Comparison of ENCODE assay signal across 14 cellular contexts in the genomic region with DNA sequence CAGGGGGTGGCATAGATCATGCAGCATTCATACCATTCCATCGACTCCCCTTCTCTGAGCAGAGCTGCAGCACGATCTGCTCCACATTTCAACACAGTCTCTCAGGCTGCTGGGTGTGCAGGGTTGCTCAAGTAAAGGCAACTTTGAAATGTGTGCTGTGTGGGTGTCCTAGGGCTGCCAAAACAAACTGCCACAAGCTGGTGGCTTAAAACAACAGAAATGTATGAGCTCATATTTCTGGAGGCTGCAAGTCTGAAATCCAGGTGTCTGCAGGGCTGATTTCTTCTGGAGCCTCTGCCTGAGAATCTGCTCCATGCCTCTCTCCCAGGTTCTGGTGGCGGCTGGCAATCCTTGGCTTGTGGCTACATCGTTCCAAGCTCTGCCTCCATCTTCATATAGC.
A peak's percentile ranks its signal among the peaks of the same experiment; 100 is the strongest.
DNase-seq lines count a peak whose midpoint lies in the region; ATAC-seq and TF ChIP-seq lines count a peak whose summit lies in the region.
"Had no signal": no experiment of that assay in that cellular context is flagged by ENCODE, and none has a peak within 500 bp of the region (broad histone marks: within the 10 kb centered on the region; RNA-seq: fewer than 3 reads in every experiment).

No MANE protein-coding gene starts in this region.

- no peak for TF ChIP-seq CTCF in 22Rv1 (IDR thresholded peaks at IDR 0.05)
- no peak for TF ChIP-seq CTCF in hepatocyte (IDR thresholded peaks at IDR 0.05; ENCODE audit: poor library complexity)
- no peak for TF ChIP-seq CTCF in CD4-positive, alpha-beta T cell (IDR thresholded peaks at IDR 0.05)

- no peak for ATAC-seq in CD4-positive, alpha-beta T cell (ENCODE audit: poor library complexity)
- ATAC-seq: HCT116 had no signal

- no peaks in the 10 kb centered on the region for H4K20me1 ChIP-seq in hepatocyte (ENCODE audit: insufficient read depth, poor library complexity, severe bottlenecking)

- peaks cover 22% of the 10 kb centered on the region for H3K4me1 Mint-ChIP-seq in CD4-positive, alpha-beta T cell (ENCODE audit: low read depth)

- H3K36me3 Mint-ChIP-seq in CD4-positive, alpha-beta T cell (ENCODE audit: low read depth): no peaks in the 10 kb centered on the region

- H3K27ac Mint-ChIP-seq in CD4-positive, alpha-beta T cell: no peak overlapping the region

- H3K4me3 ChIP-seq in hepatocyte: no peak overlapping the region

- no peak overlapping the region for H3K4me3 Mint-ChIP-seq in CD4-positive, alpha-beta T cell

- H3K27me3 ChIP-seq in hepatocyte: no peaks in the 10 kb centered on the region
- H3K27me3 ChIP-seq in CD4-positive, alpha-beta T cell (ENCODE audit: control insufficient read depth, insufficient read depth, low read length): no peaks in the 10 kb centered on the region

- no peaks in the 10 kb centered on the region for H3K9me2 ChIP-seq in hepatocyte (replicated peaks; ENCODE audit: insufficient read depth)

- WGBS in hepatocyte (ENCODE audit: low lambda C conversion rate, missing lambda C conversion rate): 89% methylated on average over 4 of the region's 4 CpGs

- DNase-seq in HT1080 (ENCODE audit: low read depth): peak; percentile 44
- peak; percentile 75 for DNase-seq in amniotic epithelial cell (ENCODE audit: low read depth)
- DNase-seq in hepatocyte (ENCODE audit: low spot score): peak; percentile 24
- no peak for DNase-seq in stimulated activated CD4-positive, alpha-beta T cell treated with anti-CD3 and anti-CD28 coated beads, Interleukin-2, amount 100 ng/mL, for 48 hours
- no peak for DNase-seq in HPDE6-E6E7 (ENCODE audit: extremely low spot score)
- no peak for DNase-seq in NOMO-1 treated with DMSO at 0.1 percent for 48 hours (lab: John Stamatoyannopoulos, UW; ENCODE audit: unreplicated experiment)
- no peak for DNase-seq in CD4-positive, alpha-beta T cell
- DNase-seq: ACHN; activated T-cell treated with anti-CD3 and anti-CD28 coated beads, Interleukin-2, amount 50 U/mL, for 48 hours; central memory CD4-positive, alpha-beta T cell; mesendoderm; NCI-H1105 had no signal

- POLR2A ChIA-PET in CD4-positive, alpha-beta T cell (lab: Charles Lee): interaction anchor here (1.0 kb wide), 1 partner anchor 68 kb away, joined by 3 read pairs; a partner anchor contains a TSS

- no peaks in the 10 kb centered on the region for H3K36me3 ChIP-seq in hepatocyte (replicated peaks; ENCODE audit: insufficient read depth, low read depth)

- H3K27ac ChIP-seq in 22Rv1 (peak overlapping the region; percentile 53), hepatocyte (peak overlapping the region; percentile 47)
- no peak overlapping the region for H3K27ac ChIP-seq in CD4-positive, alpha-beta T cell (ENCODE audit: low read depth, low read length)

- H3K9me3 ChIP-seq in hepatocyte (ENCODE audit: low read depth): no peaks in the 10 kb centered on the region
- no peaks in the 10 kb centered on the region for H3K9me3 ChIP-seq in CD4-positive, alpha-beta T cell (ENCODE audit: control insufficient read depth, low read length)

- peaks cover 13% of the 10 kb centered on the region for H3K4me1 ChIP-seq in hepatocyte (ENCODE audit: insufficient read depth)

- H3K79me2 ChIP-seq in hepatocyte: no peaks in the 10 kb centered on the region

- CTCF ChIA-PET in CD4-positive, alpha-beta T cell (lab: Charles Lee): no interaction called here

- H3K9me3 Mint-ChIP-seq in CD4-positive, alpha-beta T cell: no peaks in the 10 kb centered on the region

- intact Hi-C loops in CD4-positive, alpha-beta T cell (cut with DNase I, micrococcal nuclease): no loop called here

- no peak overlapping the region for H2AFZ ChIP-seq in hepatocyte

- no peaks in the 10 kb centered on the region for H3K27me3 Mint-ChIP-seq in CD4-positive, alpha-beta T cell

- H3K4me2 ChIP-seq in hepatocyte: no peak overlapping the region

Comparison
In these comparisons a context has a peak if more than half of its experiments do, and no peak if none do; other contexts are left out.
1. DNase-seq: peak in HT1080 (single experiment), amniotic epithelial cell (single experiment) and hepatocyte (single experiment); none in stimulated activated CD4-positive, alpha-beta T cell treated with anti-CD3 and anti-CD28 coated beads, Interleukin-2, amount 100 ng/mL, for 48 hours (0 of 2), HPDE6-E6E7 (single experiment), NOMO-1 treated with DMSO at 0.1 percent for 48 hours (single experiment) and CD4-positive, alpha-beta T cell (0 of 10).